8 cellular contexts compared by ENCODE assay signal in genomic region chr18:80034852-80035406, GRCh38. TPM values are rescaled to one million over a fixed set of nuclear protein-coding genes. Genes with fewer than 3 reads are reported as not detected.
A peak's percentile ranks its signal among the peaks of the same experiment; 100 is the strongest.
DNase-seq lines count a peak whose midpoint lies in the region; ATAC-seq and TF ChIP-seq lines count a peak whose summit lies in the region.

No MANE protein-coding gene starts in this region.

- peak overlapping the region; percentile 87 for H3K27ac ChIP-seq in effector memory CD4-positive, alpha-beta T cell (ENCODE audit: insufficient read depth, low read length, poor library complexity, severe bottlenecking)
- no peak overlapping the region for H3K27ac ChIP-seq in neural progenitor cell

- peaks cover 7% of the 10 kb centered on the region for H3K36me3 Mint-ChIP-seq in Caco-2 (ENCODE audit: insufficient read depth, unreplicated experiment)
- peaks cover 12% of the 10 kb centered on the region for H3K36me3 Mint-ChIP-seq in neural progenitor cell

- H3K9me3 ChIP-seq in Caco-2 = no peaks in the 10 kb centered on the region
- H3K9me3 ChIP-seq in effector memory CD4-positive, alpha-beta T cell (ENCODE audit: control insufficient read depth, low read length) = no peaks in the 10 kb centered on the region
- no peaks in the 10 kb centered on the region for H3K9me3 ChIP-seq in neural progenitor cell (ENCODE audit: low read depth)

- H3K27me3 Mint-ChIP-seq in Caco-2 (ENCODE audit: insufficient read depth, unreplicated experiment) (no peaks in the 10 kb centered on the region), neural progenitor cell (ENCODE audit: insufficient read depth, low read depth) (peaks cover 6% of the 10 kb centered on the region)

- H3K4me1 ChIP-seq in Caco-2 (no peaks in the 10 kb centered on the region), neural progenitor cell (peaks cover 8% of the 10 kb centered on the region)
- H3K4me1 ChIP-seq in effector memory CD4-positive, alpha-beta T cell (ENCODE audit: control insufficient read depth, insufficient read depth, low read length, poor library complexity, severe bottlenecking) = peaks cover 3% of the 10 kb centered on the region

- TF ChIP-seq CTCF in Caco-2 (IDR thresholded peaks at IDR 0.05; ENCODE audit: insufficient read depth in 1 of 2, low read depth in 1 of 2, low read length in 1 of 2, severe bottlenecking in 1 of 2, unreplicated experiment in 1 of 2) = no peak
- no peak for TF ChIP-seq CTCF in NB4 (IDR thresholded peaks at IDR 0.05; ENCODE audit: low read depth, low read length)
- no peak for TF ChIP-seq CTCF in neural progenitor cell (IDR thresholded peaks at IDR 0.05)

- peaks cover 16% of the 10 kb centered on the region for H4K20me1 ChIP-seq in neural progenitor cell (ENCODE audit: low read depth)

- H3F3A ChIP-seq in neural progenitor cell (ENCODE audit: low read depth) = peaks cover 16% of the 10 kb centered on the region

- H3K9me3 Mint-ChIP-seq in Caco-2 (ENCODE audit: unreplicated experiment) (no peaks in the 10 kb centered on the region), neural progenitor cell (peaks cover 3% of the 10 kb centered on the region)

- POLR2A ChIA-PET in Caco-2 (lab: Charles Lee) = interaction anchor here (1.0 kb wide), 1 partner anchor 114 kb away, joined by 6 read pairs; no protein-coding TSS in a partner anchor

- intact Hi-C loops in Caco-2 (cut with micrococcal nuclease; ENCODE audit: unreplicated experiment) = loop anchor here (5.0 to 10.0 kb wide), 3 partner anchors 72 to 358 kb away; partner anchors contain the start of genes ADNP2 and CTDP1

- H3K27me3 ChIP-seq in Caco-2 (replicated peaks; ENCODE audit: control insufficient read depth, insufficient read depth, low read length) (no peaks in the 10 kb centered on the region), neural progenitor cell (peaks cover 4% of the 10 kb centered on the region)
- H3K27me3 ChIP-seq in effector memory CD4-positive, alpha-beta T cell (replicated peaks; ENCODE audit: control insufficient read depth, insufficient read depth, low read length, poor library complexity, severe bottlenecking) = no peaks in the 10 kb centered on the region

- peak overlapping the region; percentile 82 for H2AFZ ChIP-seq in neural progenitor cell (replicated peaks)

- CTCF ChIA-PET in Caco-2 (lab: Charles Lee) = no interaction called here

- H3K4me3 ChIP-seq in Caco-2 (ENCODE audit: low read depth, low read length) = peak overlapping the region; percentile 68
- H3K4me3 ChIP-seq in NB4 (ENCODE audit: low read depth, low read length) = peak overlapping the region; percentile 90
- H3K4me3 ChIP-seq in effector memory CD4-positive, alpha-beta T cell (ENCODE audit: insufficient read depth, low read depth, low read length, poor library complexity, severe bottlenecking) = peak overlapping the region; percentile 65
- H3K4me3 ChIP-seq in neural progenitor cell = peak overlapping the region; percentile 73

- H3K9ac ChIP-seq in neural progenitor cell = peak overlapping the region; percentile 71

- TF ChIP-seq POLR2A in NB4 (IDR thresholded peaks at IDR 0.05; ENCODE audit: extremely low read depth, insufficient read length) = no peak

- no peak for DNase-seq in Caco-2
- DNase-seq in NB4 (ENCODE audit: low read depth) = peak; percentile 25
- DNase-seq in effector memory CD4-positive, alpha-beta T cell = no peak
- peak; percentile 20 for DNase-seq in neural progenitor cell (ENCODE audit: low spot score)
- DNase-seq in activated CD4-positive, alpha-beta T cell treated with anti-CD3 and anti-CD28 coated beads, Interleukin-2, amount 50 U/mL, for 48 hours = no peak
- DNase-seq in H4 (ENCODE audit: low spot score) = no peak

- H3K4me1 Mint-ChIP-seq in Caco-2 (ENCODE audit: low read depth, unreplicated experiment) = peaks cover 12% of the 10 kb centered on the region
- H3K4me1 Mint-ChIP-seq in neural progenitor cell = peaks cover 23% of the 10 kb centered on the region

- peak overlapping the region; percentile 91 for H3K4me3 Mint-ChIP-seq in Caco-2 (ENCODE audit: unreplicated experiment)
- H3K4me3 Mint-ChIP-seq in neural progenitor cell = peak overlapping the region; percentile 96

- ATAC-seq in HG02610 (IDR thresholded peaks at IDR 0.05; ENCODE audit: unreplicated experiment) (no peak), HG02759 (IDR thresholded peaks at IDR 0.05; ENCODE audit: unreplicated experiment) (no peak)

- H3K27ac Mint-ChIP-seq in Caco-2 (ENCODE audit: unreplicated experiment) (peak overlapping the region; percentile 22), neural progenitor cell (peak overlapping the region; percentile 80)

- no peaks in the 10 kb centered on the region for H3K36me3 ChIP-seq in Caco-2 (ENCODE audit: control insufficient read depth, insufficient read depth, low read length)
- peaks cover 5% of the 10 kb centered on the region for H3K36me3 ChIP-seq in effector memory CD4-positive, alpha-beta T cell (ENCODE audit: control insufficient read depth, insufficient read depth, low read length)
- no peaks in the 10 kb centered on the region for H3K36me3 ChIP-seq in neural progenitor cell

- H3K4me2 ChIP-seq in neural progenitor cell = peak overlapping the region; percentile 95

- H3K79me2 ChIP-seq in neural progenitor cell (ENCODE audit: low read depth) = peaks cover 28% of the 10 kb centered on the region

- TSS peak; percentile 57 for BruUV-seq in Caco-2 (replicated peaks; lab: Mats Ljungman, UMichigan)

RNA-seq across cellular contexts. Expression of gene RBFA, which starts 0.7 kb away (rescaled TPM):
- total RNA-seq in Caco-2 (2022) (19.2 and 19.3 TPM in 2 replicates), neural progenitor cell (ENCODE audit: low replicate concordance) (22.9 and 39.4 TPM in 2 replicates)
- 51.9 and 66.1 TPM in 2 replicates for total RNA-seq in H4 (2014; rRNA removed; shearing (Covaris generic))

RNA-seq across cellular contexts. Expression of gene TXNL4A, which starts 46.6 kb away (rescaled TPM):
- 80.2 and 83.3 TPM in 2 replicates for total RNA-seq in Caco-2 (2022)
- total RNA-seq in neural progenitor cell (ENCODE audit: low replicate concordance) = 44.3 and 56.4 TPM in 2 replicates
- total RNA-seq in H4 (2014; rRNA removed; shearing (Covaris generic)) = 144 and 146 TPM in 2 replicates

Comparison
In these comparisons a context has a peak if more than half of its experiments do, and no peak if none do; other contexts are left out.
1. DNase-seq: peak in NB4 (single experiment) and neural progenitor cell (single experiment); none in Caco-2 (0 of 2), effector memory CD4-positive, alpha-beta T cell (0 of 3), activated CD4-positive, alpha-beta T cell treated with anti-CD3 and anti-CD28 coated beads, Interleukin-2, amount 50 U/mL, for 48 hours (0 of 2) and H4 (single experiment).
2. Peak in every context shown above with its lines, with median percentiles within 50 percentile points of each other: H3K4me3 ChIP-seq.